ENCODE assay signal across 10 cellular contexts in the genomic region with DNA sequence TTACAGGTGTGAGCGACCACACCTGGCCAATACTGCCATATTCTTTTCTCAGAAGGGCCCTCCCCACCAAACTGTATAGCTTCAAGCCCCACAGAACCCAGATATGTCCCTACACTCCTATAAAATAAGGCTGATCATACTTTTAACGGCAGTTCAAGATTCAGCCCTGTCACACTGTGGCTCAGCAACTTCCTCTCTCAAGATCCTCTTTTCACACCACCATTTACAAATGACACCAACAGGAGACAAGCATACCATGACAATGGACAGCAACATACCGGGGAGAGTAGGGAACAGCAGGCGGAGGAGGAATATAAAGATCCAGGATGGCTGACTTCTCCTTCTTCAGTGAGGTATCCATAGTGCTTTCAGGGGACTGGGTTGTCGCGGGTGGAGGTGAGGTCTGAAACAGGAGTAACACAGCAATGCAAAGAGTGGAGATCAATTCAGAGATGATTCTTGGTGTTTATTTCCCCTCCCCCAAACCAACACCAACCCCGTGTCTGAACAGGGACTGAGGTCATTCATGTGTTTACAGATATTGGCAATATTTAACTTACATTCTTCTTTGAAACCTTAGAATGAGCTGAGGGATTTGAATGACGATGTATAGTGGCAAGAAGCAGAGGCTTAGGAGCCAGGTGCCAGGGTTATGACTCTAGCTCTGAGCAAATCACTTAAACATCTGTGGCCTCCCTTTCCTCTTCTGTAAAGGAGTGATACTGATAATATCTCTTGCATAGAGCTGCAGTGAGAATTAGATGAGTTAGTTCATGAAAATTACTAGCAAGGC. TPM values are rescaled to one million over a fixed set of nuclear protein-coding genes. Genes with fewer than 3 reads are reported as not detected.
A peak's percentile ranks its signal among the peaks of the same experiment; 100 is the strongest.
DNase-seq lines count a peak whose midpoint lies in the region; ATAC-seq, FAIRE-seq and TF ChIP-seq lines count a peak whose summit lies in the region.
"Had no signal": no experiment of that assay in that cellular context is flagged by ENCODE, and none has a peak within 500 bp of the region (broad histone marks: within the 10 kb centered on the region; RNA-seq: fewer than 3 reads in every experiment).

No MANE protein-coding gene starts in this region.

- DNase-seq in HS-27A (ENCODE audit: low read depth) (peak; percentile 68), WTC11 (ENCODE audit: low spot score) (no peak), renal cortical epithelial cell (ENCODE audit: low read depth) (peak; percentile 63), occipital lobe (lab: John Stamatoyannopoulos, UW) (no peak), D721Med (ENCODE audit: insufficient read length, low spot score) (no peak), NCI-H1105 treated with DMSO at 0.1 percent for 48 hours (lab: John Stamatoyannopoulos, UW) (no peak)
- DNase-seq: activated CD4-positive, alpha-beta memory T cell treated with anti-CD3 and anti-CD28 coated beads for 36 hours; H9 had no signal

- H3K4me1 Mint-ChIP-seq in WTC11: peaks cover 19% of the 10 kb centered on the region

- FAIRE-seq in D721Med (lab: Jason Lieb, UNC): no peak

- no peaks in the 10 kb centered on the region for H3K9me3 Mint-ChIP-seq in WTC11
- H3K9me3 Mint-ChIP-seq: activated CD4-positive, alpha-beta memory T cell treated with anti-CD3 and anti-CD28 coated beads for 36 hours; H9 had no signal

- CTCF ChIA-PET in WTC11 (lab: Charles Lee): no interaction called here

- peaks cover 2% of the 10 kb centered on the region; the same call in 1 of the 2 replicates for H3K36me3 Mint-ChIP-seq in WTC11
- H3K36me3 Mint-ChIP-seq: activated CD4-positive, alpha-beta memory T cell treated with anti-CD3 and anti-CD28 coated beads for 36 hours had no signal

- no peak overlapping the region for H3K4me3 Mint-ChIP-seq in WTC11
- H3K4me3 Mint-ChIP-seq: activated CD4-positive, alpha-beta memory T cell treated with anti-CD3 and anti-CD28 coated beads for 36 hours; H9 had no signal

- POLR2A ChIA-PET in WTC11 (lab: Charles Lee): no interaction called here

- TF ChIP-seq CTCF in WTC11 (IDR thresholded peaks at IDR 0.05) (no peak), D721Med (IDR thresholded peaks at IDR 0.05; ENCODE audit: insufficient read depth, missing control alignments) (no peak)

- H3K27ac Mint-ChIP-seq in WTC11: no peak overlapping the region
- H3K27ac Mint-ChIP-seq: activated CD4-positive, alpha-beta memory T cell treated with anti-CD3 and anti-CD28 coated beads for 36 hours; H9 had no signal

- no peaks in the 10 kb centered on the region for H3K27me3 Mint-ChIP-seq in WTC11 (ENCODE audit: low read depth)

- ATAC-seq in GM19468 (IDR thresholded peaks at IDR 0.05; ENCODE audit: extremely low read depth, unreplicated experiment): peak; percentile 45
- ATAC-seq in WTC11: peak; percentile 53
- no peak for ATAC-seq in HG02852 (IDR thresholded peaks at IDR 0.05; ENCODE audit: unreplicated experiment)

TF ChIP-seq in WTC11, 78 proteins besides CTCF, POLR2A, EP300 and RAD21:
- TF ChIP-seq ZBTB21 (CRISPR knock-in tag; IDR thresholded peaks at IDR 0.05; ENCODE audit: borderline replicate concordance) (no peak), TP53 (CRISPR knock-in tag; IDR thresholded peaks at IDR 0.05) (no peak), GABPB1 (CRISPR knock-in tag; IDR thresholded peaks at IDR 0.05) (peak; percentile 50; the same call in 1 of the 2 replicates)

RNA-seq across cellular contexts. Expression of gene IPCEF1, which starts 57.6 kb away (rescaled TPM):
- total RNA-seq in WTC11 (2021) (0.25 to 1.3 TPM (median 1.2 TPM) in 3 replicates), renal cortical epithelial cell (0.40 and 1.7 TPM in 2 replicates), occipital lobe (29.5 TPM)

Comparison
In these comparisons a context has a peak if more than half of its experiments do, and no peak if none do; other contexts are left out.
1. DNase-seq: peak in HS-27A (single experiment) and renal cortical epithelial cell (single experiment); none in WTC11 (single experiment), occipital lobe (single experiment), D721Med (single experiment) and NCI-H1105 treated with DMSO at 0.1 percent for 48 hours (single experiment).
2. RNA of gene IPCEF1, which starts 57.6 kb away (total RNA-seq): 29.5 TPM in occipital lobe (single experiment); 0.25 to 1.3 TPM in WTC11 and 0.40 to 1.7 TPM in renal cortical epithelial cell; every median in the first group is over 10 times any median in the second.